Comparison of ENCODE assay signal across 1 cellular context in genomic region chr3:50350527-50351317, GRCh38.
TF ChIP-seq lines count a peak whose summit lies in the region.

CYB561D2 (plus strand) TSS chr3:50350862; CDS start chr3:50351434, 572 bp downstream.
NPRL2 (minus strand) TSS chr3:50350775; CDS start chr3:50350652, 123 bp downstream.

TF ChIP-seq in HepG2, 621 proteins besides CTCF, POLR2A, EP300 and RAD21 (continued from another document and continues in another):
- no peak; the same call in 1 of the 2 replicates for TF ChIP-seq ZNF318 (CRISPR knock-in tag; IDR thresholded peaks at IDR 0.05)
- TF ChIP-seq ZNF563 (CRISPR knock-in tag; IDR thresholded peaks at IDR 0.05) = peak; percentile 89; the same call in 1 of the 2 replicates
- peak; percentile 55; the same call in 1 of the 2 replicates for TF ChIP-seq SOX5 (CRISPR knock-in tag; IDR thresholded peaks at IDR 0.05; ENCODE audit: borderline replicate concordance)
- peak; percentile 83; the same call in 1 of the 2 replicates for TF ChIP-seq MYPOP (CRISPR knock-in tag; IDR thresholded peaks at IDR 0.05)
- TF ChIP-seq ZNF770 (CRISPR knock-in tag; IDR thresholded peaks at IDR 0.05) = 0 out of 2 replicates have a peak, but pooled peaks have one; percentile 33
- peak; percentile 94 for TF ChIP-seq ZNF777 (CRISPR knock-in tag; IDR thresholded peaks at IDR 0.05)
- peak; percentile 90 for TF ChIP-seq ZNF605 (CRISPR knock-in tag; IDR thresholded peaks at IDR 0.05)
- no peak for TF ChIP-seq ZNF496 (CRISPR knock-in tag; IDR thresholded peaks at IDR 0.05; ENCODE audit: insufficient replicate concordance)
- TF ChIP-seq BRF2 (CRISPR knock-in tag; IDR thresholded peaks at IDR 0.05) = peak; percentile 97
- TF ChIP-seq POLR2AphosphoS5 (IDR thresholded peaks at IDR 0.05; ENCODE audit: low read depth, low read length) = peak; percentile 90
- no peak for TF ChIP-seq ZNF446 (CRISPR knock-in tag; IDR thresholded peaks at IDR 0.05)
- no peak for TF ChIP-seq GFI1 (CRISPR knock-in tag; IDR thresholded peaks at IDR 0.05; ENCODE audit: borderline replicate concordance)
- TF ChIP-seq NFYB (CRISPR knock-in tag; IDR thresholded peaks at IDR 0.05) = peak; percentile 30
- peak; percentile 93; the same call in 1 of the 2 replicates for TF ChIP-seq ZFYVE20 (CRISPR knock-in tag; IDR thresholded peaks at IDR 0.05; ENCODE audit: borderline replicate concordance, low read depth)
- TF ChIP-seq CAMTA2 (CRISPR knock-in tag; IDR thresholded peaks at IDR 0.05; ENCODE audit: borderline replicate concordance) = peak; percentile 55; the same call in 1 of the 2 replicates
- TF ChIP-seq ZNF768 (CRISPR knock-in tag; IDR thresholded peaks at IDR 0.05) = peak; percentile 85
- TF ChIP-seq NRL (CRISPR knock-in tag; IDR thresholded peaks at IDR 0.05; ENCODE audit: borderline replicate concordance) = peak; percentile 96
- no peak for TF ChIP-seq NFRKB (IDR thresholded peaks at IDR 0.05)
- peak; percentile 74 for TF ChIP-seq PPARG (CRISPR knock-in tag; conservative IDR thresholded peaks at IDR 0.05)
- TF ChIP-seq SAP130 (CRISPR knock-in tag; IDR thresholded peaks at IDR 0.05; ENCODE audit: low read depth) = peak; percentile 96
- TF ChIP-seq NPAS2 (CRISPR knock-in tag; IDR thresholded peaks at IDR 0.05; ENCODE audit: borderline replicate concordance) = no peak
- peak; percentile 76; the same call in 1 of the 2 replicates for TF ChIP-seq ZNF263 (CRISPR knock-in tag; IDR thresholded peaks at IDR 0.05)
- peak; percentile 47; the same call in 1 of the 2 replicates for TF ChIP-seq FOXJ3 (CRISPR knock-in tag; IDR thresholded peaks at IDR 0.05; ENCODE audit: borderline replicate concordance)
- TF ChIP-seq ZNF292 (CRISPR knock-in tag; IDR thresholded peaks at IDR 0.05; ENCODE audit: borderline replicate concordance, low read depth) = peak; percentile 77; the same call in 1 of the 2 replicates
- peak; percentile 52 for TF ChIP-seq FOSL2 (CRISPR knock-in tag; IDR thresholded peaks at IDR 0.05)
- peak; percentile 83; the same call in 1 of the 2 replicates for TF ChIP-seq BATF2 (CRISPR knock-in tag; IDR thresholded peaks at IDR 0.05)
- peak; percentile 63 for TF ChIP-seq KDM3A (CRISPR knock-in tag; IDR thresholded peaks at IDR 0.05; ENCODE audit: low read depth)
- peak; percentile 94 for TF ChIP-seq ZNF414 (CRISPR knock-in tag; IDR thresholded peaks at IDR 0.05)
- TF ChIP-seq THYN1 (CRISPR knock-in tag; IDR thresholded peaks at IDR 0.05; ENCODE audit: borderline replicate concordance, low read depth) = no peak
- TF ChIP-seq NR2F1 (CRISPR knock-in tag; IDR thresholded peaks at IDR 0.05) = peak in 1 of 2 experiments; percentile 30; a peak in 1 of 4 replicates
- TF ChIP-seq ZFY (CRISPR knock-in tag; IDR thresholded peaks at IDR 0.05) = peak; percentile 95
- TF ChIP-seq ZNF597 (CRISPR knock-in tag; IDR thresholded peaks at IDR 0.05) = no peak
- peak; percentile 62; the same call in 1 of the 2 replicates for TF ChIP-seq MIXL1 (CRISPR knock-in tag; IDR thresholded peaks at IDR 0.05)
- TF ChIP-seq ZNF883 (CRISPR knock-in tag; IDR thresholded peaks at IDR 0.05; ENCODE audit: not compliant biosample characterization) = peak; percentile 94
- peak; percentile 98 for TF ChIP-seq ZNF552 (CRISPR knock-in tag; IDR thresholded peaks at IDR 0.05; ENCODE audit: borderline replicate concordance)
- peak; percentile 94; the same call in 1 of the 2 replicates for TF ChIP-seq TEAD2 (CRISPR knock-in tag; IDR thresholded peaks at IDR 0.05)
- TF ChIP-seq TGIF2 (CRISPR knock-in tag; IDR thresholded peaks at IDR 0.05) = peak; percentile 87
- TF ChIP-seq ZNF841 (CRISPR knock-in tag; IDR thresholded peaks at IDR 0.05; ENCODE audit: borderline replicate concordance) = no peak; the same call in 1 of the 2 replicates
- peak; percentile 63 for TF ChIP-seq NCOA2 (CRISPR knock-in tag; IDR thresholded peaks at IDR 0.05)
- TF ChIP-seq UBTF (CRISPR knock-in tag; IDR thresholded peaks at IDR 0.05) = peak; percentile 85
- peak; percentile 90 for TF ChIP-seq ZNF441 (CRISPR knock-in tag; IDR thresholded peaks at IDR 0.05; ENCODE audit: borderline replicate concordance)
- peak; percentile 96; the same call in 1 of the 2 replicates for TF ChIP-seq CREB3 (CRISPR knock-in tag; IDR thresholded peaks at IDR 0.05)
- TF ChIP-seq SNAI1 (CRISPR knock-in tag; IDR thresholded peaks at IDR 0.05; ENCODE audit: borderline replicate concordance) = peak; percentile 88; the same call in 1 of the 2 replicates
